In genomic region chr5:127442085-127442484, GRCh38 we compare ENCODE assay signal across 9 cellular contexts.
DNase-seq lines count a peak whose midpoint lies in the region; ATAC-seq and TF ChIP-seq lines count a peak whose summit lies in the region.
"Had no signal": no experiment of that assay in that cellular context is flagged by ENCODE, and none has a peak within 500 bp of the region (broad histone marks: within the 10 kb centered on the region; RNA-seq: fewer than 3 reads in every experiment).

No MANE protein-coding gene starts in this region.

- CTCF ChIA-PET in Calu3 (lab: Charles Lee): interaction anchor here (1.0 to 2.0 kb wide), 4 partner anchors 13 to 142 kb away, joined by 3 to 9 read pairs (median 8); no protein-coding TSS in a partner anchor
- CTCF ChIA-PET in CD4-positive, alpha-beta T cell (lab: Charles Lee): no interaction called here

- H3K9me3 Mint-ChIP-seq in Calu3 (ENCODE audit: low read depth, unreplicated experiment): no peaks in the 10 kb centered on the region
- no peaks in the 10 kb centered on the region for H3K9me3 Mint-ChIP-seq in activated T-cell treated with anti-CD3 and anti-CD28 coated beads, Interleukin-2, amount 50 U/mL, for 72 hours
- H3K9me3 Mint-ChIP-seq in CD4-positive, alpha-beta T cell: no peaks in the 10 kb centered on the region
- H3K9me3 Mint-ChIP-seq: activated B cell treated with CpG ODN at 0.5 μM for 24 hours had no signal

- H3K36me3 Mint-ChIP-seq in Calu3 (ENCODE audit: insufficient read depth, unreplicated experiment): no peaks in the 10 kb centered on the region
- no peaks in the 10 kb centered on the region for H3K36me3 Mint-ChIP-seq in activated T-cell treated with anti-CD3 and anti-CD28 coated beads, Interleukin-2, amount 50 U/mL, for 72 hours (ENCODE audit: insufficient read depth in 2 of 2)
- no peaks in the 10 kb centered on the region for H3K36me3 Mint-ChIP-seq in CD4-positive, alpha-beta T cell (ENCODE audit: low read depth)

- H3K27me3 Mint-ChIP-seq in Calu3 (ENCODE audit: unreplicated experiment): no peaks in the 10 kb centered on the region
- no peaks in the 10 kb centered on the region for H3K27me3 Mint-ChIP-seq in activated T-cell treated with anti-CD3 and anti-CD28 coated beads, Interleukin-2, amount 50 U/mL, for 72 hours (ENCODE audit: low read depth)
- H3K27me3 Mint-ChIP-seq in CD4-positive, alpha-beta T cell: peaks cover 6% of the 10 kb centered on the region

- H3K4me3 Mint-ChIP-seq in Calu3 (ENCODE audit: low read depth, unreplicated experiment): no peak overlapping the region
- H3K4me3 Mint-ChIP-seq in activated T-cell treated with anti-CD3 and anti-CD28 coated beads, Interleukin-2, amount 50 U/mL, for 72 hours: no peak overlapping the region
- no peak overlapping the region for H3K4me3 Mint-ChIP-seq in CD4-positive, alpha-beta T cell
- H3K4me3 Mint-ChIP-seq: activated B cell treated with CpG ODN at 0.5 μM for 24 hours had no signal

- H3K27ac Mint-ChIP-seq in Calu3 (ENCODE audit: unreplicated experiment): no peak overlapping the region
- H3K27ac Mint-ChIP-seq in activated T-cell treated with anti-CD3 and anti-CD28 coated beads, Interleukin-2, amount 50 U/mL, for 72 hours: no peak overlapping the region
- no peak overlapping the region for H3K27ac Mint-ChIP-seq in CD4-positive, alpha-beta T cell
- H3K27ac Mint-ChIP-seq: activated B cell treated with CpG ODN at 0.5 μM for 24 hours had no signal

- no peak overlapping the region for H3K4me3 ChIP-seq in Jurkat, Clone E6-1 (ENCODE audit: low read length)

- H3K27me3 ChIP-seq in CD4-positive, alpha-beta T cell (ENCODE audit: control insufficient read depth, insufficient read depth, low read length): peaks cover 6% of the 10 kb centered on the region

- no TSS peak for BruUV-seq in Calu3 (replicated peaks; lab: Mats Ljungman, UMichigan)

- DNase-seq in Calu3 (no peak), amniotic stem cell (lab: John Stamatoyannopoulos, UW) (peak; percentile 36), left kidney (ENCODE audit: low read depth, low spot score) (peak; percentile 14), sciatic nerve (ENCODE audit: low spot score) (no peak), NCI-H187 treated with DMSO at 0.1 percent for 48 hours (lab: John Stamatoyannopoulos, UW) (no peak)
- DNase-seq in Jurkat, Clone E6-1 (ENCODE audit: low read depth, low spot score): peak; percentile 2
- no peak for DNase-seq in activated T-cell treated with anti-CD3 and anti-CD28 coated beads, Interleukin-2, amount 50 U/mL, for 72 hours
- no peak for DNase-seq in CD4-positive, alpha-beta T cell
- DNase-seq: activated B cell treated with CpG ODN at 0.5 μM for 24 hours had no signal

- no peaks in the 10 kb centered on the region for H3K9me3 ChIP-seq in CD4-positive, alpha-beta T cell (ENCODE audit: control insufficient read depth, low read length)

- POLR2A ChIA-PET in CD4-positive, alpha-beta T cell (lab: Charles Lee): no interaction called here

- no peak for ATAC-seq in activated T-cell treated with anti-CD3 and anti-CD28 coated beads, Interleukin-2, amount 50 U/mL, for 72 hours (replicated peaks in 1 of 2)
- ATAC-seq in sciatic nerve: no peak
- no peak for ATAC-seq in CD4-positive, alpha-beta T cell (ENCODE audit: poor library complexity)

- intact Hi-C loops in Calu3 (cut with micrococcal nuclease; ENCODE audit: unreplicated experiment): loop anchor here (1.0 to 5.0 kb wide), 3 partner anchors 50 to 152 kb away; partner anchors contain the start of gene MEGF10
- intact Hi-C loops in sciatic nerve (cut with DNase I): loop anchor here (5.0 kb wide), 1 partner anchor 150 kb away; the partner anchor contains the start of gene MEGF10
- intact Hi-C loops in CD4-positive, alpha-beta T cell (cut with DNase I, micrococcal nuclease): no loop called here

- peaks cover 16% of the 10 kb centered on the region for H3K4me1 Mint-ChIP-seq in Calu3 (ENCODE audit: low read depth, unreplicated experiment)
- H3K4me1 Mint-ChIP-seq in activated T-cell treated with anti-CD3 and anti-CD28 coated beads, Interleukin-2, amount 50 U/mL, for 72 hours (ENCODE audit: low read depth): no peaks in the 10 kb centered on the region
- no peaks in the 10 kb centered on the region for H3K4me1 Mint-ChIP-seq in CD4-positive, alpha-beta T cell (ENCODE audit: low read depth)
- H3K4me1 Mint-ChIP-seq: activated B cell treated with CpG ODN at 0.5 μM for 24 hours had no signal

- no peak overlapping the region for H3K27ac ChIP-seq in CD4-positive, alpha-beta T cell (ENCODE audit: low read depth, low read length)

- peak; percentile 38 for TF ChIP-seq CTCF in Calu3 (IDR thresholded peaks at IDR 0.05; ENCODE audit: unreplicated experiment)
- no peak for TF ChIP-seq CTCF in CD4-positive, alpha-beta T cell (IDR thresholded peaks at IDR 0.05)

Comparison
In these comparisons a context has a peak if more than half of its experiments do, and no peak if none do; other contexts are left out.
1. DNase-seq: peak in Jurkat, Clone E6-1 (single experiment), amniotic stem cell (single experiment) and left kidney (single experiment); none in Calu3 (single experiment), activated T-cell treated with anti-CD3 and anti-CD28 coated beads, Interleukin-2, amount 50 U/mL, for 72 hours (0 of 2), sciatic nerve (single experiment), NCI-H187 treated with DMSO at 0.1 percent for 48 hours (single experiment) and CD4-positive, alpha-beta T cell (0 of 10).
2. intact Hi-C loops: an anchor here in Calu3 (1.0 to 5.0 kb wide) and sciatic nerve (5.0 kb wide); none called in CD4-positive, alpha-beta T cell.